Comparison of ENCODE assay signal across 27 cellular contexts in genomic region chrX:76605390-76605789, GRCh38.
A peak's percentile ranks its signal among the peaks of the same experiment; 100 is the strongest.
DNase-seq lines count a peak whose midpoint lies in the region; ATAC-seq, FAIRE-seq and TF ChIP-seq lines count a peak whose summit lies in the region.
"Had no signal": no experiment of that assay in that cellular context is flagged by ENCODE, and none has a peak within 500 bp of the region (broad histone marks: within the 10 kb centered on the region; RNA-seq: fewer than 3 reads in every experiment).

No MANE protein-coding gene starts in this region.

- H3K9me3 ChIP-seq in A549, result no peaks in the 10 kb centered on the region
- H3K9me3 ChIP-seq in osteoblast (ENCODE audit: low read depth, low read length), result no peaks in the 10 kb centered on the region
- no peaks in the 10 kb centered on the region for H3K9me3 ChIP-seq in small intestine (ENCODE audit: control insufficient read depth, low read depth)
- H3K9me3 ChIP-seq in aorta (ENCODE audit: control insufficient read depth, low read length), result peaks cover 1% of the 10 kb centered on the region
- H3K9me3 ChIP-seq: BE2C, BLaER1 had no signal

- no peaks in the 10 kb centered on the region for H4K20me1 ChIP-seq in osteoblast (ENCODE audit: insufficient read depth, low read length)
- H4K20me1 ChIP-seq: BLaER1 had no signal

- POLR2A ChIA-PET in A549 (lab: Yijun Ruan, JAX), result no interaction called here

- WGBS in A549 (ENCODE audit: missing lambda C conversion rate), result 3% methylated on average over 1 of the region's 1 CpG
- 57 to 69% (median 58%) methylated on average over 1 of the region's 1 CpG for WGBS in small intestine, 3 donors
- WGBS in aorta, 2 donors, result 33 to 76% methylated on average over 1 of the region's 1 CpG

- H3K4me2 ChIP-seq in A549 (no peak overlapping the region), osteoblast (ENCODE audit: insufficient read depth, low read length) (no peak overlapping the region)
- H3K4me2 ChIP-seq: BLaER1 had no signal

- no peak for ATAC-seq in A549
- no peak for ATAC-seq in HG03280 (IDR thresholded peaks at IDR 0.05; ENCODE audit: unreplicated experiment)
- ATAC-seq in aorta (ENCODE audit: low FRiP score), result no peak
- ATAC-seq in HG02759 (IDR thresholded peaks at IDR 0.05; ENCODE audit: unreplicated experiment), result no peak
- ATAC-seq: GM12878 had no signal

- TF ChIP-seq POLR2A in A549 (IDR thresholded peaks at IDR 0.05; ENCODE audit: low read length), result no peak

- DNase-seq in A549 (ENCODE audit: low read depth in 1 of 2, low spot score in 1 of 2) (no peak), osteoblast (ENCODE audit: insufficient read length, low spot score, missing footprints) (peak; percentile 2), small intestine (no peak), NCI-H69 (lab: John Stamatoyannopoulos, UW) (no peak), aorta (no peak)
- DNase-seq: 8988T; ACHN; BE2C; C1 segment of cervical spinal cord; CD4-positive, alpha-beta memory T cell; CD4-positive, CD25-positive, alpha-beta regulatory T cell; CD8-positive, alpha-beta memory T cell; COR-L47; DMS 273 treated with DMSO at 0.1 percent for 48 hours; DMS153; DMS53; DMS79; DND-41; EL; GDM1 had no signal

- no peak for TF ChIP-seq EP300 in A549 (IDR thresholded peaks at IDR 0.05)

- FAIRE-seq in A549 (lab: Jason Lieb, UNC) (no peak), colon (lab: Jason Lieb, UNC) (peak; percentile 43), small intestine (lab: Jason Lieb, UNC) (peak; percentile 57)
- FAIRE-seq: GM12878, GM12892, GM18507 had no signal

- H3K4me1 ChIP-seq in A549 (no peaks in the 10 kb centered on the region), osteoblast (ENCODE audit: insufficient read depth, low read length) (no peaks in the 10 kb centered on the region), small intestine (ENCODE audit: control insufficient read depth in 2 of 2, insufficient read depth in 1 of 2, low read depth in 1 of 2, low read length in 1 of 2) (no peaks in the 10 kb centered on the region), aorta (ENCODE audit: control insufficient read depth in 1 of 2, insufficient read depth in 2 of 2, low read length in 2 of 2) (no peaks in the 10 kb centered on the region)
- H3K4me1 ChIP-seq: BE2C, BLaER1 had no signal

- CTCF ChIA-PET in A549 (lab: Yijun Ruan, JAX), result no interaction called here

- no peak overlapping the region for H3K27ac ChIP-seq in A549
- H3K27ac ChIP-seq in osteoblast (ENCODE audit: low read depth, low read length), result no peak overlapping the region
- no peak overlapping the region for H3K27ac ChIP-seq in small intestine (ENCODE audit: low read depth in 1 of 2, low read length in 1 of 2)
- no peak overlapping the region for H3K27ac ChIP-seq in aorta (ENCODE audit: low read depth in 1 of 2, low read length in 2 of 2)
- H3K27ac ChIP-seq: BLaER1 had no signal

- no peaks in the 10 kb centered on the region for H3K36me3 ChIP-seq in osteoblast (ENCODE audit: insufficient read depth, low read length)
- H3K36me3 ChIP-seq in small intestine (ENCODE audit: control insufficient read depth in 2 of 2, insufficient read depth in 2 of 2, low read length in 2 of 2), result no peaks in the 10 kb centered on the region
- no peaks in the 10 kb centered on the region for H3K36me3 ChIP-seq in aorta (ENCODE audit: control insufficient read depth in 1 of 2, insufficient read depth in 2 of 2, low read length in 1 of 2)
- H3K36me3 ChIP-seq: BE2C, BLaER1 had no signal

- TF ChIP-seq RAD21 in A549 (conservative IDR thresholded peaks at IDR 0.05 in 1 of 2, IDR thresholded peaks at IDR 0.05 in 1 of 2), result no peak

- H2AFZ ChIP-seq in osteoblast (ENCODE audit: low read length), result no peak overlapping the region

- H3K27me3 ChIP-seq in osteoblast (ENCODE audit: insufficient read depth, low read length), result no peaks in the 10 kb centered on the region
- no peaks in the 10 kb centered on the region for H3K27me3 ChIP-seq in small intestine (ENCODE audit: control insufficient read depth in 2 of 2, insufficient read depth in 2 of 2, low read length in 2 of 2)
- no peaks in the 10 kb centered on the region for H3K27me3 ChIP-seq in aorta (ENCODE audit: control insufficient read depth in 1 of 2, insufficient read depth in 2 of 2, low read length in 1 of 2)
- H3K27me3 ChIP-seq: BE2C had no signal

- no peaks in the 10 kb centered on the region for H3K79me2 ChIP-seq in osteoblast (ENCODE audit: insufficient read depth, low read length)

- TF ChIP-seq CTCF in A549 (IDR thresholded peaks at IDR 0.05), result no peak
- no peak for TF ChIP-seq CTCF in osteoblast (IDR thresholded peaks at IDR 0.05; ENCODE audit: extremely low read depth, low read depth, low read length)

- H3K4me3 ChIP-seq in A549 (no peak overlapping the region), osteoblast (ENCODE audit: insufficient read depth, low read length) (no peak overlapping the region), small intestine (ENCODE audit: low read depth in 1 of 2, low read length in 2 of 2) (no peak overlapping the region), aorta (ENCODE audit: low read length in 2 of 2) (no peak overlapping the region)
- H3K4me3 ChIP-seq: BLaER1, GM12878 had no signal

- intact Hi-C loops in aorta (cut with DNase I), result no loop called here

TF ChIP-seq in A549, 52 proteins besides CTCF, POLR2A, EP300 and RAD21:
- TF ChIP-seq RARB (CRISPR knock-in tag; IDR thresholded peaks at IDR 0.05), result no peak
- 0 out of 2 replicates have a peak, but pooled peaks have one; percentile 21 for TF ChIP-seq ZC3H11A (IDR thresholded peaks at IDR 0.05)
- no peak for TF ChIP-seq ZNF302 (CRISPR knock-in tag; IDR thresholded peaks at IDR 0.05)
- TF ChIP-seq HDAC2 (IDR thresholded peaks at IDR 0.05), result no peak
- TF ChIP-seq HOXB13 (CRISPR knock-in tag; IDR thresholded peaks at IDR 0.05; ENCODE audit: low read depth), result no peak
- TF ChIP-seq FOSB (CRISPR knock-in tag; IDR thresholded peaks at IDR 0.05), result no peak
- TF ChIP-seq HOXA7 (CRISPR knock-in tag; IDR thresholded peaks at IDR 0.05), result no peak
